In genomic region chr11:32043737-32044515, GRCh38 we compare ENCODE assay signal across 19 cellular contexts. TPM values are rescaled to one million over a fixed set of nuclear protein-coding genes. Genes with fewer than 3 reads are reported as not detected.
A peak's percentile ranks its signal among the peaks of the same experiment; 100 is the strongest.
DNase-seq lines count a peak whose midpoint lies in the region; ATAC-seq and TF ChIP-seq lines count a peak whose summit lies in the region.
"Had no signal": no experiment of that assay in that cellular context is flagged by ENCODE, and none has a peak within 500 bp of the region (broad histone marks: within the 10 kb centered on the region; RNA-seq: fewer than 3 reads in every experiment).

No MANE protein-coding gene starts in this region.

- peaks cover 16% of the 10 kb centered on the region for H3K9me3 Mint-ChIP-seq in WTC11
- H3K9me3 Mint-ChIP-seq: CD4-positive, alpha-beta T cell had no signal

- H3K36me3 ChIP-seq in osteoblast (ENCODE audit: insufficient read depth, low read length): no peaks in the 10 kb centered on the region

- DNase-seq in DMS 273 (lab: John Stamatoyannopoulos, UW; ENCODE audit: unreplicated experiment) (peak; percentile 13), DMS 273 treated with DMSO at 0.1 percent for 48 hours (lab: John Stamatoyannopoulos, UW) (no peak), WTC11 (ENCODE audit: low spot score) (no peak), foreskin melanocyte (peak; percentile 12), osteoblast (ENCODE audit: insufficient read length, low spot score, missing footprints) (peak; percentile 14), HEK293T (ENCODE audit: extremely low spot score) (no peak), NOMO-1 (lab: John Stamatoyannopoulos, UW; ENCODE audit: unreplicated experiment in 2 of 2) (no peak), NCI-H1694 (lab: John Stamatoyannopoulos, UW) (no peak)
- DNase-seq: Calu3; CD4-positive, alpha-beta T cell; DMS79; GOT3; KG1; MV-4-11; NCI-H1436; NCI-H2029; Right ventricle myocardium superior had no signal

- no peak overlapping the region for H3K27ac Mint-ChIP-seq in WTC11
- H3K27ac Mint-ChIP-seq: B cell; CD4-positive, alpha-beta T cell had no signal

- H3K4me3 Mint-ChIP-seq in WTC11: no peak overlapping the region
- H3K4me3 Mint-ChIP-seq: B cell; CD4-positive, alpha-beta T cell had no signal

- no peaks in the 10 kb centered on the region for H3K27me3 ChIP-seq in osteoblast (ENCODE audit: insufficient read depth, low read length)

- no peak overlapping the region for H3K27ac ChIP-seq in osteoblast (ENCODE audit: low read depth, low read length)
- H3K27ac ChIP-seq: 22Rv1 had no signal

- no peak overlapping the region for H2AFZ ChIP-seq in osteoblast (ENCODE audit: low read length)

- no peaks in the 10 kb centered on the region for H4K20me1 ChIP-seq in osteoblast (ENCODE audit: insufficient read depth, low read length)

- H3K36me3 Mint-ChIP-seq in WTC11: no peaks in the 10 kb centered on the region

- H3K4me2 ChIP-seq in osteoblast (ENCODE audit: insufficient read depth, low read length): no peak overlapping the region

- no peaks in the 10 kb centered on the region for H3K79me2 ChIP-seq in osteoblast (ENCODE audit: insufficient read depth, low read length)

- no peak for ATAC-seq in WTC11

- no peak overlapping the region for H3K4me3 ChIP-seq in osteoblast (ENCODE audit: insufficient read depth, low read length)

- H3K27me3 Mint-ChIP-seq in WTC11 (ENCODE audit: low read depth): no peaks in the 10 kb centered on the region; the same call in 1 of the 2 replicates

- POLR2A ChIA-PET in WTC11 (lab: Charles Lee): no interaction called here
- POLR2A ChIA-PET in HEK293T (lab: Yijun Ruan, JAX): no interaction called here

- H3K4me1 ChIP-seq in osteoblast (ENCODE audit: insufficient read depth, low read length): no peaks in the 10 kb centered on the region

- H3K9me3 ChIP-seq in osteoblast (ENCODE audit: low read depth, low read length): no peaks in the 10 kb centered on the region

- H3K4me1 Mint-ChIP-seq in WTC11: peaks cover 22% of the 10 kb centered on the region
- H3K4me1 Mint-ChIP-seq: B cell had no signal

- no peak for TF ChIP-seq CTCF in WTC11 (IDR thresholded peaks at IDR 0.05)
- TF ChIP-seq CTCF in osteoblast (IDR thresholded peaks at IDR 0.05; ENCODE audit: extremely low read depth, low read depth, low read length): no peak

- CTCF ChIA-PET in WTC11 (lab: Charles Lee): interaction anchor here (1.2 to 1.3 kb wide), 2 partner anchors 37 to 86 kb away, joined by 3 to 5 read pairs; no protein-coding TSS in a partner anchor
- CTCF ChIA-PET in HEK293T (lab: Yijun Ruan, JAX): interaction anchor here (1.1 kb wide), 1 partner anchor 8 kb away, joined by 3 read pairs; no protein-coding TSS in a partner anchor

TF ChIP-seq in WTC11, 78 proteins besides CTCF, POLR2A, EP300 and RAD21:
- TF ChIP-seq MXD4 (CRISPR knock-in tag; IDR thresholded peaks at IDR 0.05; ENCODE audit: borderline replicate concordance): no peak
- TF ChIP-seq USF1 (CRISPR knock-in tag; IDR thresholded peaks at IDR 0.05): peak; percentile 74; the same call in 1 of the 2 replicates
- peak; percentile 75 for TF ChIP-seq USF2 (CRISPR knock-in tag; IDR thresholded peaks at IDR 0.05)

TF ChIP-seq in HEK293T, 16 proteins besides CTCF, POLR2A, EP300 and RAD21:
- TF ChIP-seq BHLHE40 (IDR thresholded peaks at IDR 0.05; ENCODE audit: borderline replicate concordance) (no peak), FOXM1 (IDR thresholded peaks at IDR 0.05; ENCODE audit: borderline replicate concordance) (no peak), SUZ12 (IDR thresholded peaks at IDR 0.05) (no peak), ELF4 (IDR thresholded peaks at IDR 0.05) (no peak), TARDBP (IDR thresholded peaks at IDR 0.05) (no peak), ZNF384 (IDR thresholded peaks at IDR 0.05) (no peak), ARNT (IDR thresholded peaks at IDR 0.05) (no peak), HDGF (IDR thresholded peaks at IDR 0.05; ENCODE audit: borderline replicate concordance) (no peak), LEF1 (IDR thresholded peaks at IDR 0.05; ENCODE audit: borderline replicate concordance) (no peak), SP1 (IDR thresholded peaks at IDR 0.05) (no peak), CTBP1 (IDR thresholded peaks at IDR 0.05; ENCODE audit: borderline replicate concordance) (no peak), FOXA1 (IDR thresholded peaks at IDR 0.05) (no peak), NFRKB (IDR thresholded peaks at IDR 0.05) (no peak), PKNOX1 (IDR thresholded peaks at IDR 0.05) (no peak), FOXK2 (IDR thresholded peaks at IDR 0.05) (no peak)

RNA-seq across cellular contexts. Expression of gene RCN1, which starts 46.9 kb away (rescaled TPM):
- total RNA-seq in WTC11 (2021) (96.2 to 111 TPM (median 105 TPM) in 3 replicates), osteoblast (343 and 405 TPM in 2 replicates)

Comparison
In these comparisons a context has a peak if more than half of its experiments do, and no peak if none do; other contexts are left out.
1. DNase-seq: peak in DMS 273 (single experiment), foreskin melanocyte (single experiment) and osteoblast (single experiment); none in DMS 273 treated with DMSO at 0.1 percent for 48 hours (single experiment), WTC11 (single experiment), HEK293T (single experiment), NOMO-1 (0 of 2) and NCI-H1694 (single experiment).